In the genomic region with DNA sequence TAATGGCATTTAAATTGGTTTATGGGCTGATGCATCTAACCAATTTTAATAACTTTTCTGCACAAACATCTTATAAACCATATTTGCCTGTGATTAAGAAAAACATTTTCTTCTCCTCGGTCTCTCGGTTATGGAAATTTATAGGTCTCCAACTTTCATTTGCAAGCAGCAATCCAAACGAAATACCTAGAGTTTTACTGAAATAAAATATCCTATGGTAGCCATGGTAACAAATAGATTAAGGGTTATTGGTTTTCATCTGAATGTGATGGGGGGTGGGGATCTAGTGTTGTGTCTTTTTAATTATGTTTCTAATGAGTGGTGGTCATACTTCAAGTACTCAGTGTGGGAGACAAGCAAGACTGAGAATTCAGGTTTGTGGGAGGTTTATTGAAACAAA, we compare ENCODE assay signal across 22 cellular contexts. TPM values are rescaled to one million over a fixed set of nuclear protein-coding genes. Genes with fewer than 3 reads are reported as not detected.
DNase-seq lines count a peak whose midpoint lies in the region; ATAC-seq and TF ChIP-seq lines count a peak whose summit lies in the region.
"Had no signal": no experiment of that assay in that cellular context is flagged by ENCODE, and none has a peak within 500 bp of the region (broad histone marks: within the 10 kb centered on the region; RNA-seq: fewer than 3 reads in every experiment).

No MANE protein-coding gene starts in this region.

- peaks cover 5% of the 10 kb centered on the region for H4K20me1 ChIP-seq in hepatocyte (ENCODE audit: insufficient read depth, poor library complexity, severe bottlenecking)

- ATAC-seq in T-helper 17 cell: no peak
- no peak for ATAC-seq in HG02610 (IDR thresholded peaks at IDR 0.05; ENCODE audit: unreplicated experiment)
- ATAC-seq: activated CD4-positive, CD25-positive, alpha-beta regulatory T cell treated with anti-CD3 and anti-CD28 coated beads, Interleukin-2, amount 50 U/mL, for 24 hours; activated CD8-positive, alpha-beta T cell treated with anti-CD3 and anti-CD28 coated beads for 36 hours; heart right ventricle; left lung; sciatic nerve had no signal

- peaks cover 40% of the 10 kb centered on the region for H3K27me3 Mint-ChIP-seq in activated naive CD4-positive, alpha-beta T cell treated with anti-CD3 and anti-CD28 coated beads, Interleukin-2, amount 50 U/mL, for 24 hours
- peaks cover 48% of the 10 kb centered on the region for H3K27me3 Mint-ChIP-seq in activated naive CD4-positive, alpha-beta T cell treated with anti-CD3 and anti-CD28 coated beads for 36 hours (ENCODE audit: low read depth)
- H3K27me3 Mint-ChIP-seq in T-helper 17 cell: peaks cover 66% of the 10 kb centered on the region
- H3K27me3 Mint-ChIP-seq in type B pancreatic cell: peaks cover 56% of the 10 kb centered on the region

- no peak overlapping the region for H2AFZ ChIP-seq in hepatocyte

- no peaks in the 10 kb centered on the region for H3K9me3 Mint-ChIP-seq in activated naive CD4-positive, alpha-beta T cell treated with anti-CD3 and anti-CD28 coated beads, Interleukin-2, amount 50 U/mL, for 24 hours
- H3K9me3 Mint-ChIP-seq in activated naive CD4-positive, alpha-beta T cell treated with anti-CD3 and anti-CD28 coated beads for 36 hours: no peaks in the 10 kb centered on the region
- H3K9me3 Mint-ChIP-seq in type B pancreatic cell: no peaks in the 10 kb centered on the region
- H3K9me3 Mint-ChIP-seq: activated CD8-positive, alpha-beta T cell treated with anti-CD3 and anti-CD28 coated beads for 36 hours; central memory CD8-positive, alpha-beta T cell had no signal

- 83% methylated on average over 3 of the region's 3 CpGs for WGBS in hepatocyte (ENCODE audit: low lambda C conversion rate, missing lambda C conversion rate)

- no peaks in the 10 kb centered on the region for H3K36me3 ChIP-seq in hepatocyte (replicated peaks; ENCODE audit: insufficient read depth, low read depth)
- H3K36me3 ChIP-seq: heart right ventricle, left lung, ovary had no signal

- no peak overlapping the region for H3K4me3 ChIP-seq in hepatocyte

- TF ChIP-seq CTCF in hepatocyte (IDR thresholded peaks at IDR 0.05; ENCODE audit: poor library complexity) (no peak), type B pancreatic cell (conservative IDR thresholded peaks at IDR 0.05) (no peak)

- peak overlapping the region; percentile 99 for H3K4me2 ChIP-seq in hepatocyte

- intact Hi-C loops in activated naive CD4-positive, alpha-beta T cell treated with anti-CD3 and anti-CD28 coated beads for 36 hours (cut with micrococcal nuclease): loop anchor here (2.0 kb wide), 1 partner anchor 145 kb away; no protein-coding TSS in a partner anchor

- CTCF ChIA-PET in activated naive CD4-positive, alpha-beta T cell treated with anti-CD3 and anti-CD28 coated beads for 36 hours (lab: Charles Lee): interaction anchor here (0.7 kb wide), 1 partner anchor 14 kb away, joined by 3 read pairs; no protein-coding TSS in a partner anchor

- peaks cover 2% of the 10 kb centered on the region for H3K36me3 Mint-ChIP-seq in activated naive CD4-positive, alpha-beta T cell treated with anti-CD3 and anti-CD28 coated beads, Interleukin-2, amount 50 U/mL, for 24 hours
- no peaks in the 10 kb centered on the region for H3K36me3 Mint-ChIP-seq in activated naive CD4-positive, alpha-beta T cell treated with anti-CD3 and anti-CD28 coated beads for 36 hours (ENCODE audit: low read depth)
- peaks cover 5% of the 10 kb centered on the region for H3K36me3 Mint-ChIP-seq in T-helper 17 cell (ENCODE audit: low read depth)
- H3K36me3 Mint-ChIP-seq in type B pancreatic cell: peaks cover 13% of the 10 kb centered on the region

- peaks cover 46% of the 10 kb centered on the region for H3K4me1 Mint-ChIP-seq in activated naive CD4-positive, alpha-beta T cell treated with anti-CD3 and anti-CD28 coated beads, Interleukin-2, amount 50 U/mL, for 24 hours
- peaks cover 27% of the 10 kb centered on the region for H3K4me1 Mint-ChIP-seq in activated naive CD4-positive, alpha-beta T cell treated with anti-CD3 and anti-CD28 coated beads for 36 hours (ENCODE audit: low read depth)
- H3K4me1 Mint-ChIP-seq in T-helper 17 cell: peaks cover 13% of the 10 kb centered on the region
- peaks cover 20% of the 10 kb centered on the region for H3K4me1 Mint-ChIP-seq in type B pancreatic cell (ENCODE audit: unreplicated experiment)

- H3K27ac ChIP-seq in hepatocyte: no peak overlapping the region
- H3K27ac ChIP-seq in substantia nigra (ENCODE audit: low read depth, low read length, poor library complexity, severe bottlenecking): no peak overlapping the region
- H3K27ac ChIP-seq: heart right ventricle, left lung, ovary had no signal

- H3K9me3 ChIP-seq in T-helper 17 cell (ENCODE audit: control insufficient read depth, low read length, poor library complexity, severe bottlenecking): no peaks in the 10 kb centered on the region
- no peaks in the 10 kb centered on the region for H3K9me3 ChIP-seq in hepatocyte (ENCODE audit: low read depth)
- H3K9me3 ChIP-seq: heart right ventricle, left lung, ovary had no signal

- H3K27ac Mint-ChIP-seq in activated naive CD4-positive, alpha-beta T cell treated with anti-CD3 and anti-CD28 coated beads, Interleukin-2, amount 50 U/mL, for 24 hours: no peak overlapping the region
- H3K27ac Mint-ChIP-seq in activated naive CD4-positive, alpha-beta T cell treated with anti-CD3 and anti-CD28 coated beads for 36 hours: no peak overlapping the region
- H3K27ac Mint-ChIP-seq in T-helper 17 cell (no peak overlapping the region), type B pancreatic cell (peak overlapping the region; percentile 56)
- H3K27ac Mint-ChIP-seq: activated CD8-positive, alpha-beta T cell treated with anti-CD3 and anti-CD28 coated beads for 36 hours had no signal

- peaks cover 37% of the 10 kb centered on the region for H3K79me2 ChIP-seq in hepatocyte

- DNase-seq in activated naive CD4-positive, alpha-beta T cell treated with anti-CD3 and anti-CD28 coated beads for 36 hours: no peak
- DNase-seq in T-helper 17 cell (no peak), hepatocyte (ENCODE audit: low spot score) (no peak), type B pancreatic cell (ENCODE audit: extremely low spot score, unreplicated experiment) (no peak), substantia nigra (lab: John Stamatoyannopoulos, UW) (no peak)
- DNase-seq in activated CD8-positive, alpha-beta memory T cell treated with anti-CD3 and anti-CD28 coated beads, Interleukin-2, amount 50 U/mL, for 48 hours: no peak
- DNase-seq: activated CD8-positive, alpha-beta T cell treated with anti-CD3 and anti-CD28 coated beads for 36 hours; activated naive CD4-positive, alpha-beta T cell; activated T-cell treated with anti-CD3 and anti-CD28 coated beads, Interleukin-2, amount 50 U/mL, for 1 hour; anterior cingulate cortex; EL; heart right ventricle; left lung; NCI-H1436 treated with DMSO at 0.1 percent for 48 hours; NCI-H2171; NCI-H524 treated with DMSO at 0.1 percent for 48 hours; ovary had no signal

- no peaks in the 10 kb centered on the region for H3K9me2 ChIP-seq in hepatocyte (replicated peaks; ENCODE audit: insufficient read depth)

- peaks cover 46% of the 10 kb centered on the region for H3K27me3 ChIP-seq in hepatocyte
- H3K27me3 ChIP-seq: ovary had no signal

- peaks cover 9% of the 10 kb centered on the region for H3K4me1 ChIP-seq in hepatocyte (ENCODE audit: insufficient read depth)

- H3K4me3 Mint-ChIP-seq in activated naive CD4-positive, alpha-beta T cell treated with anti-CD3 and anti-CD28 coated beads, Interleukin-2, amount 50 U/mL, for 24 hours: peak overlapping the region; percentile 12
- no peak overlapping the region for H3K4me3 Mint-ChIP-seq in activated naive CD4-positive, alpha-beta T cell treated with anti-CD3 and anti-CD28 coated beads for 36 hours
- H3K4me3 Mint-ChIP-seq in T-helper 17 cell (peak overlapping the region; percentile 28), type B pancreatic cell (peak overlapping the region; percentile 99)

RNA-seq across cellular contexts. Expression of a gene that starts 2.9 kb away (rescaled TPM):
- total RNA-seq in activated naive CD4-positive, alpha-beta T cell treated with anti-CD3 and anti-CD28 coated beads for 36 hours: 1 to 10 TPM; 2.4 to 2.9 TPM
- total RNA-seq in T-helper 17 cell (1 to 10 TPM in 1 of 2 donors, under 1 TPM in 1; 0.42 to 1.1 TPM), hepatocyte (3.6 and 3.8 TPM in 2 replicates), type B pancreatic cell (ENCODE audit: low replicate concordance) (14.6 and 24.1 TPM in 2 replicates)
- polyA plus RNA-seq in hepatocyte: 9.7 and 9.9 TPM in 2 replicates
